Comparison of ENCODE assay signal across 7 cellular contexts in genomic region chr5:177875013-177875906, GRCh38.
DNase-seq lines count a peak whose midpoint lies in the region; ATAC-seq and TF ChIP-seq lines count a peak whose summit lies in the region.
"Not testable (repeated sequence)": the region's sequence is repeated elsewhere in the genome, so short reads cannot be mapped to it uniquely, and the experiment has no call there.

No MANE protein-coding gene starts in this region.

- peak overlapping the region; percentile 33 for H3K4me3 ChIP-seq in neural progenitor cell

- not testable (repeated sequence) for H4K20me1 ChIP-seq in neural progenitor cell (ENCODE audit: low read depth)

- H3K27me3 ChIP-seq in neural progenitor cell: not testable (repeated sequence)

- H3K36me3 Mint-ChIP-seq in activated naive CD8-positive, alpha-beta T cell treated with anti-CD3 and anti-CD28 coated beads for 36 hours; neural progenitor cell: not testable (repeated sequence)

- not testable (repeated sequence) for H3K27me3 Mint-ChIP-seq in activated naive CD8-positive, alpha-beta T cell treated with anti-CD3 and anti-CD28 coated beads for 36 hours; neural progenitor cell (ENCODE audit: insufficient read depth, low read depth)

- not testable (repeated sequence) for H3K4me1 Mint-ChIP-seq in activated naive CD8-positive, alpha-beta T cell treated with anti-CD3 and anti-CD28 coated beads for 36 hours; neural progenitor cell

- H3K9me3 Mint-ChIP-seq in activated naive CD8-positive, alpha-beta T cell treated with anti-CD3 and anti-CD28 coated beads for 36 hours; neural progenitor cell: not testable (repeated sequence)

- not testable (repeated sequence) for H3K9ac ChIP-seq in neural progenitor cell

- not testable (repeated sequence) for H3K36me3 ChIP-seq in neural progenitor cell

- H3K27ac Mint-ChIP-seq in activated naive CD8-positive, alpha-beta T cell treated with anti-CD3 and anti-CD28 coated beads for 36 hours: peak overlapping the region; percentile 79
- H3K27ac Mint-ChIP-seq in neural progenitor cell: not testable (repeated sequence)

- not testable (repeated sequence) for H3K4me1 ChIP-seq in neural progenitor cell

- H3K9me3 ChIP-seq in neural progenitor cell (ENCODE audit: low read depth): not testable (repeated sequence)

- not testable (repeated sequence) for TF ChIP-seq CTCF in neural progenitor cell (IDR thresholded peaks at IDR 0.05)

- not testable (repeated sequence) for H2AFZ ChIP-seq in neural progenitor cell (replicated peaks)

- H3K27ac ChIP-seq in neural progenitor cell: not testable (repeated sequence)

- ATAC-seq in GM18499 (IDR thresholded peaks at IDR 0.05; ENCODE audit: insufficient read depth, unreplicated experiment) (peak; percentile 43), GM21526 (IDR thresholded peaks at IDR 0.05; ENCODE audit: low FRiP score, unreplicated experiment) (peak; percentile 75), HG03095 (IDR thresholded peaks at IDR 0.05; ENCODE audit: unreplicated experiment) (peak; percentile 78), Right ventricle myocardium inferior (peak; percentile 93)

- intact Hi-C loops in Right ventricle myocardium inferior (cut with DNase I): not testable (repeated sequence)

- peak overlapping the region; percentile 66 for H3K4me2 ChIP-seq in neural progenitor cell

- peak overlapping the region; percentile 85 for H3K4me3 Mint-ChIP-seq in activated naive CD8-positive, alpha-beta T cell treated with anti-CD3 and anti-CD28 coated beads for 36 hours
- not testable (repeated sequence) for H3K4me3 Mint-ChIP-seq in neural progenitor cell

- DNase-seq in NCI-H69 (lab: John Stamatoyannopoulos, UW): peak; percentile 19
- DNase-seq in activated naive CD8-positive, alpha-beta T cell treated with anti-CD3 and anti-CD28 coated beads for 36 hours: peak; percentile 26
- DNase-seq in Right ventricle myocardium inferior (ENCODE audit: missing footprints); neural progenitor cell (ENCODE audit: low spot score): not testable (repeated sequence)

- not testable (repeated sequence) for H3F3A ChIP-seq in neural progenitor cell (ENCODE audit: low read depth)

- not testable (repeated sequence) for H3K79me2 ChIP-seq in neural progenitor cell (ENCODE audit: low read depth)

Comparison
In these comparisons a context has a peak if more than half of its experiments do, and no peak if none do; other contexts are left out.
1. ATAC-seq: peak in every context shown above with its lines; median percentile 93 in Right ventricle myocardium inferior; 78 in HG03095; 75 in GM21526; 43 in GM18499.